Comparison of ENCODE assay signal across 19 cellular contexts in genomic region chr7:139407555-139407954, GRCh38. TPM values are rescaled to one million over a fixed set of nuclear protein-coding genes. Genes with fewer than 3 reads are reported as not detected.
DNase-seq lines count a peak whose midpoint lies in the region; ATAC-seq, FAIRE-seq and TF ChIP-seq lines count a peak whose summit lies in the region.
"Had no signal": no experiment of that assay in that cellular context is flagged by ENCODE, and none has a peak within 500 bp of the region (broad histone marks: within the 10 kb centered on the region; RNA-seq: fewer than 3 reads in every experiment).

No MANE protein-coding gene starts in this region.

- H3K79me2 ChIP-seq in HepG2 (ENCODE audit: insufficient read depth, low read length): no peaks in the 10 kb centered on the region

- no peaks in the 10 kb centered on the region for H3K9me3 Mint-ChIP-seq in natural killer cell
- H3K9me3 Mint-ChIP-seq: CD4-positive, alpha-beta T cell; GM23338 had no signal

- H3K36me3 ChIP-seq in HepG2 (replicated peaks in 1 of 2; ENCODE audit: control insufficient read depth in 1 of 2, insufficient read depth in 2 of 2, low read length in 2 of 2) (peaks cover 22 to 78% of the 10 kb centered on the region in 2 experiments), right lobe of liver (peaks cover 0 to 92% (median 38%) of the 10 kb centered on the region in 4 donors), IMR-90 (ENCODE audit: control insufficient read depth, insufficient read depth, low read length) (peaks cover 33% of the 10 kb centered on the region)

- no peak overlapping the region for H3K23ac ChIP-seq in IMR-90 (ENCODE audit: low read depth, low read length)

- no peak overlapping the region for H2BK15ac ChIP-seq in IMR-90 (ENCODE audit: low read depth, low read length)

- WGBS in HepG2 (ENCODE audit: low lambda C conversion rate): 98% methylated on average over 1 of the region's 1 CpG
- 100% methylated on average over 1 of the region's 1 CpG for WGBS in right lobe of liver (ENCODE audit: insufficient coverage, low coverage, low lambda C conversion rate, missing lambda C conversion rate)
- WGBS in IMR-90 (ENCODE audit: extremely low coverage in 2 of 2, insufficient read length in 1 of 2), 2 experiments: no CpG with 5 or more reads among the region's 1 CpG

- POLR2A ChIA-PET in HepG2 (lab: Yijun Ruan, JAX): no interaction called here
- POLR2A ChIA-PET in IMR-90 (lab: Charles Lee; ENCODE audit: unreplicated experiment): no interaction called here

- no peak overlapping the region for H4K8ac ChIP-seq in IMR-90 (ENCODE audit: low read depth in 2 of 2, low read length in 2 of 2)

- H3K27ac ChIP-seq in HepG2 (ENCODE audit: extremely low read length, insufficient read depth, low read length): no peak overlapping the region
- no peak overlapping the region for H3K27ac ChIP-seq in right lobe of liver
- no peak overlapping the region for H3K27ac ChIP-seq in IMR-90 (ENCODE audit: insufficient read depth, low read length)

- no peak overlapping the region for H3K4ac ChIP-seq in IMR-90 (ENCODE audit: low read depth, low read length)

- H4K20me1 ChIP-seq in HepG2 (ENCODE audit: insufficient read depth, low read length): no peaks in the 10 kb centered on the region
- no peaks in the 10 kb centered on the region for H4K20me1 ChIP-seq in IMR-90 (ENCODE audit: insufficient read depth, low read length)

- no peak overlapping the region for H2AFZ ChIP-seq in HepG2 (ENCODE audit: low read length)
- no peak overlapping the region for H2AFZ ChIP-seq in IMR-90 (replicated peaks; ENCODE audit: low read length, poor library complexity)
- H2AFZ ChIP-seq: GM23338 had no signal

- H3K27ac Mint-ChIP-seq in natural killer cell: no peak overlapping the region
- H3K27ac Mint-ChIP-seq: CD4-positive, alpha-beta T cell; GM23338 had no signal

- TF ChIP-seq EP300 in HepG2 (IDR thresholded peaks at IDR 0.05; ENCODE audit: low read depth in 2 of 2, low read length in 2 of 2): no peak
- no peak for TF ChIP-seq EP300 in HepG2 (CRISPR knock-in tag; IDR thresholded peaks at IDR 0.05; ENCODE audit: borderline replicate concordance)

- dilution Hi-C loops in IMR-90 (cut with HindIII; ENCODE audit: low sequenced_read_pairs, unreplicated experiment): no loop called here

- TF ChIP-seq POLR2A in HepG2 (IDR thresholded peaks at IDR 0.05; ENCODE audit: insufficient read depth in 1 of 2, low read depth in 2 of 2, low read length in 2 of 2) (no peak), right lobe of liver (IDR thresholded peaks at IDR 0.05) (no peak), IMR-90 (IDR thresholded peaks at IDR 0.05; ENCODE audit: low read depth, low read length) (no peak)

- H3K4me3 Mint-ChIP-seq in natural killer cell: no peak overlapping the region
- H3K4me3 Mint-ChIP-seq: CD4-positive, alpha-beta T cell; GM23338 had no signal

- FAIRE-seq in HepG2 (lab: Jason Lieb, UNC): no peak
- peak; percentile 53 for FAIRE-seq in islet of Langerhans (lab: Jason Lieb, UNC)
- FAIRE-seq: H54 had no signal

- peaks cover 15 to 23% of the 10 kb centered on the region in 2 experiments for H3K79me1 ChIP-seq in IMR-90 (ENCODE audit: low read depth in 1 of 2, low read length in 2 of 2)

- intact Hi-C loops in HepG2 (cut with micrococcal nuclease; ENCODE audit: unreplicated experiment) (no loop called here), right lobe of liver (cut with DNase I) (no loop called here), IMR-90 (cut with micrococcal nuclease) (no loop called here), natural killer cell (cut with micrococcal nuclease) (no loop called here)

- H2AK5ac ChIP-seq in IMR-90 (ENCODE audit: low read depth, low read length): no peak overlapping the region

- H3K4me2 ChIP-seq in HepG2 (ENCODE audit: low read depth, low read length) (no peak overlapping the region), IMR-90 (ENCODE audit: low read depth, low read length) (no peak overlapping the region)
- H3K4me2 ChIP-seq: GM23338 had no signal

- H3K9me3 ChIP-seq in HepG2 (ENCODE audit: low read length) (no peaks in the 10 kb centered on the region), right lobe of liver (no peaks in the 10 kb centered on the region), IMR-90 (ENCODE audit: control insufficient read depth, insufficient read depth, low read length) (no peaks in the 10 kb centered on the region)
- H3K9me3 ChIP-seq: BE2C had no signal

- H3K4me1 ChIP-seq in HepG2 (ENCODE audit: insufficient read depth, low read length) (no peaks in the 10 kb centered on the region), right lobe of liver (no peaks in the 10 kb centered on the region), IMR-90 (ENCODE audit: control insufficient read depth, insufficient read depth, low read length) (no peaks in the 10 kb centered on the region)
- H3K4me1 ChIP-seq: BE2C had no signal

- H3K9me1 ChIP-seq in IMR-90 (ENCODE audit: insufficient read depth, low read length): no peaks in the 10 kb centered on the region

- no peak overlapping the region for H2BK120ac ChIP-seq in IMR-90 (ENCODE audit: low read depth, low read length)

- BruUV-seq in HepG2 (replicated peaks; lab: Mats Ljungman, UMichigan): no TSS peak
- BruUV-seq in IMR-90 (replicated peaks; lab: Mats Ljungman, UMichigan): no TSS peak

- H4K91ac ChIP-seq in IMR-90 (ENCODE audit: insufficient read depth, low read depth, low read length): no peak overlapping the region

- no peak overlapping the region for H2BK20ac ChIP-seq in IMR-90 (ENCODE audit: low read depth, low read length)

- no peak overlapping the region for H3K56ac ChIP-seq in IMR-90 (ENCODE audit: extremely low read depth, insufficient read depth, low read length)

- no peak for ATAC-seq in HepG2
- ATAC-seq in right lobe of liver: no peak
- ATAC-seq in IMR-90 (ENCODE audit: low read depth): no peak
- no peak for ATAC-seq in natural killer cell
- ATAC-seq in GM19351 (IDR thresholded peaks at IDR 0.05; ENCODE audit: unreplicated experiment): no peak
- ATAC-seq in GM21786 (IDR thresholded peaks at IDR 0.05; ENCODE audit: unreplicated experiment): no peak
- ATAC-seq: GM23338 had no signal

- DNase-seq in HepG2 (ENCODE audit: low spot score): no peak
- DNase-seq in right lobe of liver: no peak
- no peak for DNase-seq in IMR-90
- no peak for DNase-seq in natural killer cell
- DNase-seq: 8988T; ACHN; BE2C; C1 segment of cervical spinal cord; CD4-positive, alpha-beta T cell; DMS153; DMS79; GF-D8; HCEC 1CT; KBM-7 had no signal

- H2BK5ac ChIP-seq in IMR-90 (ENCODE audit: low read depth, low read length, poor library complexity, severe bottlenecking): no peak overlapping the region

- H3K9ac ChIP-seq in HepG2 (ENCODE audit: insufficient read depth, low read depth, low read length) (no peak overlapping the region), IMR-90 (ENCODE audit: low read depth, low read length) (no peak overlapping the region)

- H2AK9ac ChIP-seq in IMR-90 (replicated peaks; ENCODE audit: low read depth, low read length, poor library complexity): no peak overlapping the region

- H3K27me3 ChIP-seq in HepG2 (ENCODE audit: control insufficient read depth in 1 of 2, insufficient read depth in 2 of 2, low read length in 2 of 2) (no peaks in the 10 kb centered on the region), right lobe of liver (no peaks in the 10 kb centered on the region), IMR-90 (ENCODE audit: control insufficient read depth, insufficient read depth, low read length) (no peaks in the 10 kb centered on the region)
- H3K27me3 ChIP-seq: BE2C had no signal

- H3K4me1 Mint-ChIP-seq in natural killer cell: no peaks in the 10 kb centered on the region
- H3K4me1 Mint-ChIP-seq: GM23338 had no signal

- TF ChIP-seq RAD21 in HepG2 (CRISPR knock-in tag; IDR thresholded peaks at IDR 0.05) (no peak), IMR-90 (IDR thresholded peaks at IDR 0.05; ENCODE audit: low read length) (no peak)

- H3K18ac ChIP-seq in IMR-90 (ENCODE audit: low read depth, low read length): no peak overlapping the region

- no peaks in the 10 kb centered on the region for H3K27me3 Mint-ChIP-seq in natural killer cell (ENCODE audit: low read depth in 2 of 2)
- H3K27me3 Mint-ChIP-seq: CD4-positive, alpha-beta T cell had no signal

- TF ChIP-seq CTCF in HepG2 (CRISPR knock-in tag; IDR thresholded peaks at IDR 0.05) (no peak), right lobe of liver (IDR thresholded peaks at IDR 0.05) (no peak), IMR-90 (conservative IDR thresholded peaks at IDR 0.05; ENCODE audit: low read depth, low read length) (no peak), natural killer cell (IDR thresholded peaks at IDR 0.05) (no peak)

- no peak overlapping the region for H4K5ac ChIP-seq in IMR-90 (ENCODE audit: low read depth, low read length)

- H3K14ac ChIP-seq in IMR-90 (replicated peaks; ENCODE audit: low read depth, low read length): no peak overlapping the region

- peaks cover 29% of the 10 kb centered on the region for H3K36me3 Mint-ChIP-seq in natural killer cell

- H3K4me3 ChIP-seq in HepG2 (replicated peaks in 1 of 3; ENCODE audit: insufficient read depth in 1 of 3, low read depth in 2 of 3, low read length in 3 of 3) (no peak overlapping the region), right lobe of liver (no peak overlapping the region), IMR-90 (ENCODE audit: insufficient read depth, low read depth, low read length) (no peak overlapping the region)
- H3K4me3 ChIP-seq: GM23338 had no signal

- CTCF ChIA-PET in HepG2 (lab: Yijun Ruan, JAX; ENCODE audit: low intra/inter-chr PET ratio, low total read pairs): no interaction called here
- CTCF ChIA-PET in IMR-90 (lab: Yijun Ruan, JAX): no interaction called here

- in situ Hi-C loops in HepG2 (cut with HindIII; ENCODE audit: extremely low pct_ligation_motif_present, low pct_unique_long_range_greater_than_20kb): no loop called here
- in situ Hi-C loops in IMR-90 (cut with MboI; ENCODE audit: low sequenced_read_pairs): no loop called here

RNA-seq across cellular contexts. Expression of gene LUC7L2, which starts 47.9 kb away (rescaled TPM):
- total RNA-seq in HepG2 (2016; rRNA removed; fragmentation: Illumina TruSeq; extraction: Trizol): 50.7 and 59.5 TPM in 2 replicates
- 9.4 and 13.3 TPM in 2 replicates for total RNA-seq in HepG2 (2016; cell fraction: cytosol; rRNA removed; fragmentation: Illumina TruSeq; extraction: Trizol; ENCODE audit: low read depth)
- total RNA-seq in HepG2 (2016; cell fraction: insoluble cytoplasmic fraction; rRNA removed; fragmentation: Illumina TruSeq; extraction: Trizol): 50.6 and 54.5 TPM in 2 replicates
- total RNA-seq in HepG2 (2016; cell fraction: membrane; rRNA removed; fragmentation: Illumina TruSeq; extraction: Trizol): 19.2 and 24.0 TPM in 2 replicates
- total RNA-seq in HepG2 (2016; cell fraction: nucleus; rRNA removed; fragmentation: Illumina TruSeq; extraction: Trizol): 50.0 and 54.9 TPM in 2 replicates
- polyA plus RNA-seq in HepG2 (2011; rRNA removed): 15.9 and 17.9 TPM in 2 replicates
- 9.5 and 11.8 TPM in 2 replicates for polyA plus RNA-seq in HepG2 (2011; cell fraction: cytosol; rRNA removed)
- 57.7 and 73.4 TPM in 2 replicates for polyA plus RNA-seq in HepG2 (2011; cell fraction: nucleus; rRNA removed)
- 25.8 and 32.8 TPM in 2 replicates for polyA plus RNA-seq in HepG2 (2012)
- 3.1 and 3.2 TPM in 2 replicates for polyA plus RNA-seq in HepG2 (2016; cell fraction: cytosol; fragmentation: Illumina TruSeq; extraction: Trizol; ENCODE audit: low read depth)
- polyA plus RNA-seq in HepG2 (2016; cell fraction: insoluble cytoplasmic fraction; fragmentation: Illumina TruSeq; extraction: Trizol; ENCODE audit: low read depth): 56.2 and 61.3 TPM in 2 replicates
- polyA plus RNA-seq in HepG2 (2016; cell fraction: membrane; fragmentation: Illumina TruSeq; extraction: Trizol; ENCODE audit: low read depth): 9.0 and 10.3 TPM in 2 replicates
- polyA plus RNA-seq in HepG2 (2016; cell fraction: nucleus; fragmentation: Illumina TruSeq; extraction: Trizol; ENCODE audit: insufficient read depth, low read depth): 70.2 and 76.0 TPM in 2 replicates
- polyA minus RNA-seq in HepG2 (2011; rRNA and poly(A)+ RNA removed; ENCODE audit: low replicate concordance): 25.3 and 62.6 TPM in 2 replicates
- polyA minus RNA-seq in HepG2 (2011; cell fraction: cytosol; rRNA and poly(A)+ RNA removed): 11.8 and 15.0 TPM in 2 replicates
- 91.1 and 123 TPM in 2 replicates for polyA minus RNA-seq in HepG2 (2011; cell fraction: nucleus; rRNA and poly(A)+ RNA removed)
- total RNA-seq in right lobe of liver: 10 to 100 TPM; 23.2 to 40.0 (median 36.3) TPM
- total RNA-seq in IMR-90 (2012; rRNA removed): 14.9 and 30.6 TPM in 2 replicates
- polyA plus RNA-seq in IMR-90 (2012; rRNA removed): 31.8 and 45.8 TPM in 2 replicates
- polyA plus RNA-seq in IMR-90 (2012; cell fraction: cytosol; rRNA removed): 5.9 and 6.8 TPM in 2 replicates
- 33.4 and 106 TPM in 2 replicates for polyA plus RNA-seq in IMR-90 (2012; cell fraction: nucleus; rRNA removed; ENCODE audit: low replicate concordance)
- total RNA-seq in natural killer cell: 100 to 1,000 TPM; 183 to 192 (median 186) TPM
